13 cellular contexts compared by ENCODE assay signal in the genomic region with DNA sequence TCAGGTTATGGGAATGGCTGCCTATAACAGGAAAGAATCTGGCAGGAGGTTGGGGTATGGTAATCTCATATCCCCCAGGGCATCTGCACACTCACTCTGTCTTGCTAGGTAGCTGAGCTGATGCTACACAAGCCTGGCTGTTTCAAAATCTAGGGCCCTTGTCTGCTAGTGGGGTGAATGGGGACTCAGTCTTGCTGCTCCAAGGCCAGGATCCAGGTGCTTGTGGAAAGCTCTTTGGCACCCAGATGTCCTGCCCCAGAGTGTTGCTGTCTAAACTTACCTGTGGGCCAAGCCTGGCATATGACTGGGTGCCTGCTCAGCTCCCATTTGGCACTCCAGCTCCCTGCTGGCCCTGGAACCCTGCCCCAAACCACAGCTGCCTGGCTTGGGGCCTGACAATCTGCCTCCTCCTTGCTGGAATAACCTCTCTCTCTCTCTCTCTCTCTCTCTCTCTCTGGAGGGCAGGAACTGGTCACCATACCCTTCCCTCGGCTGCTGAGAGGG.
DNase-seq lines count a peak whose midpoint lies in the region; ATAC-seq and TF ChIP-seq lines count a peak whose summit lies in the region.
"Had no signal": no experiment of that assay in that cellular context is flagged by ENCODE, and none has a peak within 500 bp of the region (broad histone marks: within the 10 kb centered on the region; RNA-seq: fewer than 3 reads in every experiment).

No MANE protein-coding gene starts in this region.

- peak; percentile 63 for DNase-seq in Daoy (ENCODE audit: low read depth)
- peak; percentile 44 for DNase-seq in NCI-H2196 (lab: John Stamatoyannopoulos, UW; ENCODE audit: unreplicated experiment)
- peak; percentile 80 for DNase-seq in epithelial cell of esophagus (ENCODE audit: low read depth)
- no peak for DNase-seq in neuronal stem cell (ENCODE audit: low spot score)
- no peak for DNase-seq in ecto neural progenitor cell (ENCODE audit: low spot score)
- no peak for DNase-seq in tibial artery
- DNase-seq in coronary artery (ENCODE audit: low spot score) = no peak
- DNase-seq: CD4-positive, CD25-positive, alpha-beta regulatory T cell; hippocampal formation; NCI-H82; stimulated activated naive B cell treated with anti-CD40 and anti-IgM and Interleukin-4, amounts not matched to agents 10 μg/mL and 1 μg/mL and 100 μg/mL, for 72 hours had no signal

- H3K9ac ChIP-seq in neuronal stem cell (ENCODE audit: low read depth, low read length, poor library complexity) = no peak overlapping the region

- H2AFZ ChIP-seq in neuronal stem cell (ENCODE audit: low read length) = no peak overlapping the region

- peak overlapping the region; percentile 36 for H3K18ac ChIP-seq in neuronal stem cell (ENCODE audit: low read length)

- no peak overlapping the region for H4K91ac ChIP-seq in neuronal stem cell (ENCODE audit: low read depth, low read length, poor library complexity)

- H2BK12ac ChIP-seq in neuronal stem cell (ENCODE audit: low read length) = no peak overlapping the region

- no peak overlapping the region for H3K4me3 ChIP-seq in epithelial cell of esophagus (ENCODE audit: low read length)
- H3K4me3 ChIP-seq in neuronal stem cell (ENCODE audit: low read length in 2 of 2) = no peak overlapping the region
- H3K4me3 ChIP-seq in tibial artery = no peak overlapping the region
- H3K4me3 ChIP-seq in coronary artery = no peak overlapping the region

- TF ChIP-seq CTCF in epithelial cell of esophagus (IDR thresholded peaks at IDR 0.05; ENCODE audit: insufficient read depth, low read depth, low read length, missing control alignments) (no peak), tibial artery (IDR thresholded peaks at IDR 0.05) (no peak), coronary artery (IDR thresholded peaks at IDR 0.05) (no peak)

- no peak overlapping the region for H2BK120ac ChIP-seq in neuronal stem cell (ENCODE audit: low read depth, low read length)

- no peak overlapping the region for H3K23ac ChIP-seq in neuronal stem cell (ENCODE audit: low read depth, low read length, poor library complexity)

- intact Hi-C loops in tibial artery (cut with DNase I; ENCODE audit: low total_unique reads) = no loop called here

- H3K27me3 ChIP-seq in neuronal stem cell (ENCODE audit: control insufficient read depth in 3 of 3, insufficient read depth in 3 of 3, low read depth in 1 of 3, low read length in 3 of 3) (no peaks in the 10 kb centered on the region), tibial artery (no peaks in the 10 kb centered on the region)

- H3K4me1 ChIP-seq in neuronal stem cell (ENCODE audit: control insufficient read depth in 2 of 2, insufficient read depth in 1 of 2, low read depth in 1 of 2, low read length in 2 of 2) (peaks cover 0 to 7% of the 10 kb centered on the region in 2 donors), tibial artery (peaks cover 0 to 8% (median 4%) of the 10 kb centered on the region in 4 donors)

- H3K4me2 ChIP-seq in neuronal stem cell (ENCODE audit: insufficient read depth, low read length, poor library complexity, severe bottlenecking) = no peak overlapping the region

- H3K27ac ChIP-seq in neuronal stem cell (replicated peaks; ENCODE audit: low read length) (no peak overlapping the region), tibial artery (no peak overlapping the region), coronary artery (peak overlapping the region in 1 of 2 donors; percentile 13)

- H2BK15ac ChIP-seq in neuronal stem cell (ENCODE audit: low read length) = no peak overlapping the region

- H3K36me3 ChIP-seq in neuronal stem cell (replicated peaks in 1 of 2; ENCODE audit: control insufficient read depth in 2 of 2, insufficient read depth in 2 of 2, low read length in 2 of 2) (no peaks in the 10 kb centered on the region), tibial artery (no peaks in the 10 kb centered on the region)

- no peak overlapping the region for H2BK5ac ChIP-seq in neuronal stem cell (ENCODE audit: low read length)

- no peak overlapping the region for H4K8ac ChIP-seq in neuronal stem cell (ENCODE audit: low read depth, low read length)

- no peak overlapping the region for H3K14ac ChIP-seq in neuronal stem cell (ENCODE audit: low read length)

- H3K79me1 ChIP-seq in neuronal stem cell (ENCODE audit: low read depth, low read length) = no peaks in the 10 kb centered on the region

- no peak for ATAC-seq in HG02759 (IDR thresholded peaks at IDR 0.05; ENCODE audit: unreplicated experiment)
- ATAC-seq: HepG2; stimulated activated naive B cell treated with anti-CD40 and anti-IgM and Interleukin-4, amounts not matched to agents 10 μg/mL and 1 μg/mL and 100 μg/mL, for 72 hours had no signal

- H3K4ac ChIP-seq in neuronal stem cell (ENCODE audit: low read length) = no peak overlapping the region

- no CpG with 5 or more reads among the region's 1 CpG for WGBS in neuronal stem cell (ENCODE audit: extremely low coverage in 2 of 2, insufficient read length in 2 of 2, insufficient replicate concordance in 1 of 2), 2 donors

- H3K9me3 ChIP-seq in neuronal stem cell (replicated peaks in 1 of 2; ENCODE audit: control insufficient read depth in 2 of 2, insufficient read depth in 1 of 2, low read depth in 1 of 2, low read length in 2 of 2) (no peaks in the 10 kb centered on the region), tibial artery (no peaks in the 10 kb centered on the region)

- H2AK5ac ChIP-seq in neuronal stem cell (ENCODE audit: low read depth, low read length) = no peak overlapping the region

Comparison
In these comparisons a context has a peak if more than half of its experiments do, and no peak if none do; other contexts are left out.
1. DNase-seq: peak in Daoy (single experiment), NCI-H2196 (single experiment) and epithelial cell of esophagus (single experiment); none in neuronal stem cell (single experiment), ecto neural progenitor cell (single experiment), tibial artery (0 of 2) and coronary artery (single experiment).